9 cellular contexts compared by ENCODE assay signal in the genomic region with DNA sequence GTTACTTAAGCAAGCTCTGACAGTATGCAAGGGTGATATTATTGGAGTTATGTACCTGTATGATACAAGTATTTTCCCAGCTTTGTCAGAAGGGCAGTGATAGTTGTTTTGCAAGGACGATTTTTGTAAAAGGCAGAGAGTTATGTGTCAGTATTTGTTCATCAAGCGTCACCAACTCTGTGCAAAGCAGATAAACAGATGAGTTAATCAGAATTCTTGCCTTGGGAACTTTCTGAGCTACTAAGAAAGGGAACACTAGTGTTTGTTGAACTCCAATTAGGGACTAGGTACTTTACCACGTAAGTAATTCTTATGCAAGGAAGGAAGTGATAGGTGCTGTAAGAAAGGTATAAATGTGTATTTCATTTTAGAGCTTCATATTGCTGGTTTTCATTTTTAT. TPM values are rescaled to one million over a fixed set of nuclear protein-coding genes. Genes with fewer than 3 reads are reported as not detected.
DNase-seq lines count a peak whose midpoint lies in the region; ATAC-seq and TF ChIP-seq lines count a peak whose summit lies in the region.
"Had no signal": no experiment of that assay in that cellular context is flagged by ENCODE, and none has a peak within 500 bp of the region (broad histone marks: within the 10 kb centered on the region; RNA-seq: fewer than 3 reads in every experiment).

No MANE protein-coding gene starts in this region.

- no peaks in the 10 kb centered on the region for H3K9me3 ChIP-seq in HAP-1
- H3K9me3 ChIP-seq in iPS-18c (ENCODE audit: control insufficient read depth, insufficient read depth, low read length): no peaks in the 10 kb centered on the region

- in situ Hi-C loops in HAP-1 (cut with MboI; ENCODE audit: low sequenced_read_pairs): no loop called here

- H3K9me3 Mint-ChIP-seq in activated T-helper 17 cell treated with anti-CD3 and anti-CD28 coated beads, Interleukin-2, amount 50 U/mL, for 72 hours: no peaks in the 10 kb centered on the region
- H3K9me3 Mint-ChIP-seq in natural killer cell: no peaks in the 10 kb centered on the region
- H3K9me3 Mint-ChIP-seq: memory B cell had no signal

- no peak overlapping the region for H3K4me3 Mint-ChIP-seq in activated T-helper 17 cell treated with anti-CD3 and anti-CD28 coated beads, Interleukin-2, amount 50 U/mL, for 72 hours
- H3K4me3 Mint-ChIP-seq in natural killer cell: no peak overlapping the region
- H3K4me3 Mint-ChIP-seq: memory B cell had no signal

- intact Hi-C loops in natural killer cell (cut with micrococcal nuclease): loop anchor here (2.0 to 5.0 kb wide), 5 partner anchors 39 to 1036 kb away; a partner anchor contains a TSS

- peaks cover 14% of the 10 kb centered on the region for H3K4me1 ChIP-seq in HAP-1

- H3K27me3 Mint-ChIP-seq in activated T-helper 17 cell treated with anti-CD3 and anti-CD28 coated beads, Interleukin-2, amount 50 U/mL, for 72 hours: peaks cover 9% of the 10 kb centered on the region
- H3K27me3 Mint-ChIP-seq in natural killer cell (ENCODE audit: low read depth in 2 of 2): peaks cover 0 to 4% of the 10 kb centered on the region in 2 donors
- H3K27me3 Mint-ChIP-seq: memory B cell had no signal

- no peak for TF ChIP-seq CTCF in natural killer cell (IDR thresholded peaks at IDR 0.05)

- H3K36me3 ChIP-seq in HAP-1 (replicated peaks): no peaks in the 10 kb centered on the region

- H3K27ac Mint-ChIP-seq in activated T-helper 17 cell treated with anti-CD3 and anti-CD28 coated beads, Interleukin-2, amount 50 U/mL, for 72 hours: no peak overlapping the region
- H3K27ac Mint-ChIP-seq in natural killer cell: no peak overlapping the region
- H3K27ac Mint-ChIP-seq: memory B cell had no signal

- peak; percentile 43 for DNase-seq in AG08395 (ENCODE audit: low spot score)
- DNase-seq in HAP-1 (ENCODE audit: low spot score in 2 of 2): peak in 1 of 2 experiments; percentile 27
- peak; percentile 70 for DNase-seq in stromal cell of bone marrow (ENCODE audit: low read depth)
- no peak for DNase-seq in natural killer cell
- DNase-seq in SKM-1 (lab: John Stamatoyannopoulos, UW; ENCODE audit: unreplicated experiment): no peak
- DNase-seq in NCI-H748 treated with DMSO at 0.1 percent for 48 hours (lab: John Stamatoyannopoulos, UW): no peak

- ATAC-seq in activated T-helper 17 cell treated with anti-CD3 and anti-CD28 coated beads, Interleukin-2, amount 50 U/mL, for 72 hours (replicated peaks): peak; percentile 69
- ATAC-seq in natural killer cell: no peak

- H3K36me3 Mint-ChIP-seq in activated T-helper 17 cell treated with anti-CD3 and anti-CD28 coated beads, Interleukin-2, amount 50 U/mL, for 72 hours (ENCODE audit: low read depth): peaks cover 7% of the 10 kb centered on the region
- no peaks in the 10 kb centered on the region for H3K36me3 Mint-ChIP-seq in natural killer cell
- H3K36me3 Mint-ChIP-seq: memory B cell had no signal

- peaks cover 7% of the 10 kb centered on the region for H3K4me1 Mint-ChIP-seq in activated T-helper 17 cell treated with anti-CD3 and anti-CD28 coated beads, Interleukin-2, amount 50 U/mL, for 72 hours
- H3K4me1 Mint-ChIP-seq in natural killer cell: peaks cover 0 to 20% of the 10 kb centered on the region in 2 donors

- no peaks in the 10 kb centered on the region for H3K27me3 ChIP-seq in HAP-1 (ENCODE audit: low read depth)

- H3K4me3 ChIP-seq in HAP-1 (peak overlapping the region; percentile 86), iPS-18c (ENCODE audit: insufficient read depth, low read depth, low read length) (peak overlapping the region; percentile 82; the same call in 1 of the 2 replicates)

RNA-seq across cellular contexts. Expression of a gene that starts 1.5 kb away (rescaled TPM):
- total RNA-seq in activated T-helper 17 cell treated with anti-CD3 and anti-CD28 coated beads, Interleukin-2, amount 50 U/mL, for 72 hours: 10 to 100 TPM; 37.1 to 58.2 TPM
- 100 to 1,000 TPM; 102 to 108 (median 107) TPM for total RNA-seq in natural killer cell

Comparison
In these comparisons a context has a peak if more than half of its experiments do, and no peak if none do; other contexts are left out.
1. DNase-seq: peak in AG08395 (single experiment) and stromal cell of bone marrow (single experiment); none in natural killer cell (single experiment), SKM-1 (single experiment) and NCI-H748 treated with DMSO at 0.1 percent for 48 hours (single experiment).